10 cellular contexts compared by ENCODE assay signal in the genomic region with DNA sequence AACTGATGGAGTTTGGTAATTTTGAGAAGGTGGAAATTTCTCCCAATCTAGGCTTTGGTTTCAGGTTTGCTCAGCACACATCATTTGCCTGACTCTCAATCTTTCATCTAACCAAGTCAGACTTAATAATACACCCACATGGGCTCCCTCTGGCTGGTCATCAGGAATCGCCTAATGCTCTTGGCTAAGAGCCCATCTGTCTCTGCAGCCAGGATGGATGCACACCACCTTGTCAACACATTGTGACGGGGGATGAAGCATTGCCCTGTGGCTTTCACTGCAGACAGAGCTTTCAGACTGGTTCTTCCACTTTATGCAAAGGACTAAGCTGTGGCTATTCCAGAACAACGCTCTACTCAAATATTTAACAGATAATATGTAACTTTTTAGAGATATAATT. TPM values are rescaled to one million over a fixed set of nuclear protein-coding genes. Genes with fewer than 3 reads are reported as not detected.
DNase-seq lines count a peak whose midpoint lies in the region; ATAC-seq and TF ChIP-seq lines count a peak whose summit lies in the region.
"Had no signal": no experiment of that assay in that cellular context is flagged by ENCODE, and none has a peak within 500 bp of the region (broad histone marks: within the 10 kb centered on the region; RNA-seq: fewer than 3 reads in every experiment).

No MANE protein-coding gene starts in this region.

- no peak overlapping the region for H3K4me3 Mint-ChIP-seq in activated T-helper 17 cell treated with anti-CD3 and anti-CD28 coated beads, Interleukin-2, amount 50 U/mL, for 72 hours
- H3K4me3 Mint-ChIP-seq: nephron had no signal

- no peaks in the 10 kb centered on the region for H3K4me1 Mint-ChIP-seq in activated T-helper 17 cell treated with anti-CD3 and anti-CD28 coated beads, Interleukin-2, amount 50 U/mL, for 72 hours

- H3K27me3 Mint-ChIP-seq in activated T-helper 17 cell treated with anti-CD3 and anti-CD28 coated beads, Interleukin-2, amount 50 U/mL, for 72 hours: peaks cover 24% of the 10 kb centered on the region

- peaks cover 7% of the 10 kb centered on the region for H3K36me3 Mint-ChIP-seq in activated T-helper 17 cell treated with anti-CD3 and anti-CD28 coated beads, Interleukin-2, amount 50 U/mL, for 72 hours (ENCODE audit: low read depth)

- ATAC-seq in activated T-helper 17 cell treated with anti-CD3 and anti-CD28 coated beads, Interleukin-2, amount 50 U/mL, for 72 hours (replicated peaks): peak; percentile 9
- ATAC-seq in GM18505 (IDR thresholded peaks at IDR 0.05; ENCODE audit: unreplicated experiment) (no peak), HG02798 (IDR thresholded peaks at IDR 0.05; ENCODE audit: poor library complexity, unreplicated experiment) (no peak)

- no peak overlapping the region for H3K27ac Mint-ChIP-seq in activated T-helper 17 cell treated with anti-CD3 and anti-CD28 coated beads, Interleukin-2, amount 50 U/mL, for 72 hours
- H3K27ac Mint-ChIP-seq: nephron had no signal

- in situ Hi-C loops in G401 (cut with HindIII; ENCODE audit: low sequenced_read_pairs): no loop called here

- no peak for TF ChIP-seq POLR2A in GM18505 (IDR thresholded peaks at IDR 0.05; ENCODE audit: borderline replicate concordance, extremely low read depth, insufficient read depth, insufficient read length)

- no peaks in the 10 kb centered on the region for H3K9me3 Mint-ChIP-seq in activated T-helper 17 cell treated with anti-CD3 and anti-CD28 coated beads, Interleukin-2, amount 50 U/mL, for 72 hours

- DNase-seq in G401 (ENCODE audit: low spot score): peak; percentile 83
- peak; percentile 44 for DNase-seq in NCI-H1048 (lab: John Stamatoyannopoulos, UW)
- DNase-seq in kidney tubule cell (ENCODE audit: low spot score): peak; percentile 89
- no peak for DNase-seq in hippocampal formation (lab: John Stamatoyannopoulos, UW)
- DNase-seq: DND-41, stomach had no signal

RNA-seq across cellular contexts. Expression of a gene that starts 3.0 kb away (rescaled TPM):
- 31.3 and 67.3 TPM in 2 replicates for total RNA-seq in G401 (2014; rRNA removed; shearing (Covaris generic))
- 10 to 100 TPM; 11.1 to 44.7 TPM for total RNA-seq in activated T-helper 17 cell treated with anti-CD3 and anti-CD28 coated beads, Interleukin-2, amount 50 U/mL, for 72 hours

Comparison
In these comparisons a context has a peak if more than half of its experiments do, and no peak if none do; other contexts are left out.
1. DNase-seq: peak in G401 (single experiment), NCI-H1048 (single experiment) and kidney tubule cell (single experiment); none in hippocampal formation (0 of 2).